ENCODE assay signal across 8 cellular contexts in the genomic region with DNA sequence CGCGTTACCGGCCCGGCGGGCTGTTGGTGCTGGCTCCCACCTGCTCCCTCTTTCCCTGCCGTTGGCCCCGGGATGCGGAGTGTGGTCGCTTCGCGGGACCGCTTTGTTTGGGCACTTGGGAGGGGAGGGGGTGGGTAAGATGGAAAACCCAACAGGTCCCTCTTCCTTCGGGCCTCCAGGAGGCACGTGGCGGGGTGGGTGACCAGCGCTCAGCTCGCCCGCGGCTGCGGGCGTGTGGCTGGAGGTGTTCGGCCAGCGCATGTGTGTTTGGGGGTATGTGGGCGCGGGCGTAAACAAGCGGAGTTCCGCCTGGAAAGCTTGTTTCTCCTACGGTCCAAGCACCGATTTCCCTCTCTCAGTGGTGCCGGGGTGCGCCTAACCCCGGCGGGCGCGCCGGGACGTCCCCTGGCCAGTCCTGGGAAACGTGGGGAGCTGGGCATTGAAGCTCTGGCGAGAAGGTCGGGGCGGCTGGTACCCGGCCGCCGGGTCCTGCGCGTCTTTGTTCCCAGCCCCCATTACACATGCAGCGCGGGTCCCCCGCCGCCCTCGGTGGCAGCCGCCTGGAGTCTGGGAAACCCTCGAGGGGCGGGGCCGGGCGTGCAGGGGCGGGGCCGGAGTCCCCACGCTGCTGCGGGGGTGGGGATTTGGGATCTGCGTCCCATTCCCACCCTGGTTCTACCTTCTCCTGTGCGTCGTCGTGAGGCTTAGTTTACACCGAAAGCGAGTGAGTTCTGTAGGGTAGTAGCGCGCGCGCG. TPM values are rescaled to one million over a fixed set of nuclear protein-coding genes. Genes with fewer than 3 reads are reported as not detected.
DNase-seq lines count a peak whose midpoint lies in the region; ATAC-seq and TF ChIP-seq lines count a peak whose summit lies in the region.

No MANE protein-coding gene starts in this region.

- peak overlapping the region; percentile 95 for H3K4me2 ChIP-seq in DND-41 (ENCODE audit: insufficient read depth, low read length)

- peak overlapping the region; percentile 96 for H3K4me3 Mint-ChIP-seq in activated CD8-positive, alpha-beta T cell treated with anti-CD3 and anti-CD28 coated beads, Interleukin-2, amount 10 ng/mL, durations not matched to agents 7 days and 5 days

- H3K4me1 ChIP-seq in DND-41 (ENCODE audit: insufficient read depth, low read length) (peaks cover 22% of the 10 kb centered on the region), mononuclear cell (ENCODE audit: insufficient read depth, low read length) (peaks cover 25% of the 10 kb centered on the region), stomach smooth muscle (ENCODE audit: control insufficient read depth, insufficient read depth, low read length) (peaks cover 40% of the 10 kb centered on the region)

- peak; percentile 74 for DNase-seq in DND-41
- peak; percentile 83 for DNase-seq in HEK293T (ENCODE audit: extremely low spot score)
- peak; percentile 83 for DNase-seq in NCI-H2171 (lab: John Stamatoyannopoulos, UW)
- peak; percentile 59 for DNase-seq in activated CD8-positive, alpha-beta T cell treated with anti-CD3 and anti-CD28 coated beads, Interleukin-2, amount 10 ng/mL, durations not matched to agents 7 days and 5 days
- DNase-seq in epithelial cell of esophagus (ENCODE audit: low read depth) = peak; percentile 71

- H3K79me2 ChIP-seq in DND-41 (ENCODE audit: insufficient read depth, low read length) = peaks cover 61% of the 10 kb centered on the region

- H4K20me1 ChIP-seq in DND-41 (ENCODE audit: insufficient read depth, low read length) = peaks cover 47% of the 10 kb centered on the region

- H3K9ac ChIP-seq in DND-41 (ENCODE audit: low read depth, low read length) (peak overlapping the region; percentile 97), stomach smooth muscle (ENCODE audit: low read length in 2 of 2) (peak overlapping the region; percentile 78 to 79)

- H3K27me3 ChIP-seq in DND-41 (ENCODE audit: insufficient read depth, low read length, poor library complexity) (no peaks in the 10 kb centered on the region), mononuclear cell (ENCODE audit: insufficient read depth, low read length) (peaks cover 35% of the 10 kb centered on the region), stomach smooth muscle (ENCODE audit: control insufficient read depth in 1 of 2, insufficient read depth in 2 of 2, low read length in 2 of 2) (no peaks in the 10 kb centered on the region)

- CTCF ChIA-PET in HEK293T (lab: Yijun Ruan, JAX) = interaction anchor here (1.2 kb wide), 1 partner anchor 25 kb away, joined by 4 read pairs; no protein-coding TSS in a partner anchor
- CTCF ChIA-PET in activated CD8-positive, alpha-beta T cell treated with anti-CD3 and anti-CD28 coated beads, Interleukin-2, amount 10 ng/mL, durations not matched to agents 7 days and 5 days (lab: Charles Lee) = interaction anchor here (1.1 to 3.0 kb wide), 2 partner anchors 11 to 109 kb away, joined by 3 to 21 read pairs; a partner anchor contains a TSS

- H3K9me3 ChIP-seq in DND-41 (ENCODE audit: insufficient read depth, low read length, severe bottlenecking) = no peaks in the 10 kb centered on the region
- H3K9me3 ChIP-seq in mononuclear cell (ENCODE audit: low read depth, low read length) = no peaks in the 10 kb centered on the region
- H3K9me3 ChIP-seq in stomach smooth muscle (ENCODE audit: control insufficient read depth in 2 of 2, low read length in 2 of 2) = no peaks in the 10 kb centered on the region

- H3K4me3 ChIP-seq in DND-41 (ENCODE audit: low read depth in 1 of 2, low read length in 2 of 2) (peak overlapping the region; percentile 69), epithelial cell of esophagus (ENCODE audit: low read length) (peak overlapping the region; percentile 61), mononuclear cell (ENCODE audit: low read length) (peak overlapping the region; percentile 45), stomach smooth muscle (ENCODE audit: low read length in 2 of 2) (peak overlapping the region; percentile 85 to 87)

- H3K36me3 Mint-ChIP-seq in activated CD8-positive, alpha-beta T cell treated with anti-CD3 and anti-CD28 coated beads, Interleukin-2, amount 10 ng/mL, durations not matched to agents 7 days and 5 days (ENCODE audit: low read depth) = peaks cover 2% of the 10 kb centered on the region

- peaks cover 7% of the 10 kb centered on the region; the same call in 1 of the 2 replicates for H3K36me3 ChIP-seq in DND-41 (ENCODE audit: insufficient read depth, low read length)
- H3K36me3 ChIP-seq in stomach smooth muscle (ENCODE audit: control insufficient read depth in 2 of 2, insufficient read depth in 2 of 2, low read length in 2 of 2) = no peaks in the 10 kb centered on the region

- H3K27ac Mint-ChIP-seq in activated CD8-positive, alpha-beta T cell treated with anti-CD3 and anti-CD28 coated beads, Interleukin-2, amount 10 ng/mL, durations not matched to agents 7 days and 5 days = peak overlapping the region; percentile 69

- H3K27ac ChIP-seq in DND-41 (ENCODE audit: low read length) (peak overlapping the region; percentile 54), stomach smooth muscle (ENCODE audit: low read length) (peak overlapping the region; percentile 70)

- H2AFZ ChIP-seq in DND-41 (ENCODE audit: low read depth, low read length) = peak overlapping the region; percentile 77

- POLR2A ChIA-PET in HEK293T (lab: Yijun Ruan, JAX) = interaction anchor here (0.8 kb wide), 1 partner anchor 8 kb away, joined by 3 read pairs; no protein-coding TSS in a partner anchor
- POLR2A ChIA-PET in activated CD8-positive, alpha-beta T cell treated with anti-CD3 and anti-CD28 coated beads, Interleukin-2, amount 10 ng/mL, durations not matched to agents 7 days and 5 days (lab: Charles Lee) = interaction anchor here (1.1 to 1.3 kb wide), 2 partner anchors 290 to 318 kb away, joined by 3 read pairs; a partner anchor contains a TSS

- H3K27me3 Mint-ChIP-seq in activated CD8-positive, alpha-beta T cell treated with anti-CD3 and anti-CD28 coated beads, Interleukin-2, amount 10 ng/mL, durations not matched to agents 7 days and 5 days (ENCODE audit: low read depth) = no peaks in the 10 kb centered on the region

- no peak for TF ChIP-seq CTCF in DND-41 (IDR thresholded peaks at IDR 0.05; ENCODE audit: borderline replicate concordance, extremely low read depth, low read length, poor library complexity, severe bottlenecking)
- TF ChIP-seq CTCF in epithelial cell of esophagus (IDR thresholded peaks at IDR 0.05; ENCODE audit: insufficient read depth, low read depth, low read length, missing control alignments) = no peak

- ATAC-seq in DND-41 (ENCODE audit: insufficient read depth, low read depth) = peak; percentile 63
- ATAC-seq in activated CD8-positive, alpha-beta T cell treated with anti-CD3 and anti-CD28 coated beads, Interleukin-2, amount 10 ng/mL, durations not matched to agents 7 days and 5 days = peak; percentile 49
- ATAC-seq in HG03457 (IDR thresholded peaks at IDR 0.05; ENCODE audit: unreplicated experiment) = no peak

- H3K9me3 Mint-ChIP-seq in activated CD8-positive, alpha-beta T cell treated with anti-CD3 and anti-CD28 coated beads, Interleukin-2, amount 10 ng/mL, durations not matched to agents 7 days and 5 days (ENCODE audit: insufficient read depth) = no peaks in the 10 kb centered on the region

- H3K4me1 Mint-ChIP-seq in activated CD8-positive, alpha-beta T cell treated with anti-CD3 and anti-CD28 coated beads, Interleukin-2, amount 10 ng/mL, durations not matched to agents 7 days and 5 days (ENCODE audit: low read depth) = peaks cover 16% of the 10 kb centered on the region

TF ChIP-seq in HEK293T, 16 proteins besides CTCF, POLR2A, EP300 and RAD21:
- TF ChIP-seq NFRKB (IDR thresholded peaks at IDR 0.05) = no peak
- TF ChIP-seq HDGF (IDR thresholded peaks at IDR 0.05; ENCODE audit: borderline replicate concordance) = no peak
- no peak for TF ChIP-seq ZNF384 (IDR thresholded peaks at IDR 0.05)
- TF ChIP-seq ELF4 (IDR thresholded peaks at IDR 0.05) = no peak
- TF ChIP-seq FOXA1 (IDR thresholded peaks at IDR 0.05) = no peak
- TF ChIP-seq TARDBP (IDR thresholded peaks at IDR 0.05) = no peak
- TF ChIP-seq ARNT (IDR thresholded peaks at IDR 0.05) = no peak
- TF ChIP-seq SUZ12 (IDR thresholded peaks at IDR 0.05) = no peak
- peak; percentile 89 for TF ChIP-seq L3MBTL2 (conservative IDR thresholded peaks at IDR 0.05)
TF ChIP-seq in HEK293T: peak in this region for 1.

RNA-seq across cellular contexts. Expression of a gene that starts 1.4 kb away (rescaled TPM):
- 1 to 10 TPM; 4.5 to 4.7 TPM for total RNA-seq in activated CD8-positive, alpha-beta T cell treated with anti-CD3 and anti-CD28 coated beads, Interleukin-2, amount 10 ng/mL, durations not matched to agents 7 days and 5 days
- total RNA-seq in mononuclear cell = 2.6 TPM

RNA-seq across cellular contexts. Expression of a gene that starts 41.1 kb away (rescaled TPM):
- total RNA-seq in activated CD8-positive, alpha-beta T cell treated with anti-CD3 and anti-CD28 coated beads, Interleukin-2, amount 10 ng/mL, durations not matched to agents 7 days and 5 days = 10 to 100 TPM; 18.5 to 23.0 TPM
- total RNA-seq in mononuclear cell = 13.3 TPM
